In genomic region chr9:114538241-114538640, GRCh38 we compare ENCODE assay signal across 8 cellular contexts. TPM values are rescaled to one million over a fixed set of nuclear protein-coding genes. Genes with fewer than 3 reads are reported as not detected.
DNase-seq lines count a peak whose midpoint lies in the region; ATAC-seq lines count a peak whose summit lies in the region.

No MANE protein-coding gene starts in this region.

- no peak overlapping the region for H2AK5ac ChIP-seq in mesendoderm (ENCODE audit: low read length)

- H3K4me3 ChIP-seq in mesendoderm (ENCODE audit: low read length), result no peak overlapping the region

- no peak overlapping the region for H3K18ac ChIP-seq in mesendoderm (ENCODE audit: low read length)

- H4K8ac ChIP-seq in mesendoderm (ENCODE audit: low read depth, low read length), result no peak overlapping the region

- peak; percentile 50 for DNase-seq in HT-29 (ENCODE audit: low spot score)
- peak; percentile 65 for DNase-seq in activated CD4-positive, alpha-beta T cell treated with anti-CD3 and anti-CD28 coated beads, Interleukin-2, amount 10 ng/mL, durations not matched to agents 24 days and 14 days
- DNase-seq in mesendoderm, result peak; percentile 84
- DNase-seq in NCI-H128 (lab: John Stamatoyannopoulos, UW; ENCODE audit: unreplicated experiment), result no peak
- no peak for DNase-seq in cortex of kidney (lab: John Stamatoyannopoulos, UW)
- no peak for DNase-seq in AML-193 (lab: John Stamatoyannopoulos, UW)

- no peaks in the 10 kb centered on the region for H3K9me3 Mint-ChIP-seq in activated CD4-positive, alpha-beta T cell treated with anti-CD3 and anti-CD28 coated beads, Interleukin-2, amount 10 ng/mL, durations not matched to agents 24 days and 14 days

- H3K36me3 ChIP-seq in mesendoderm (ENCODE audit: control insufficient read depth, insufficient read depth, low read length), result no peaks in the 10 kb centered on the region

- H3K4me3 Mint-ChIP-seq in activated CD4-positive, alpha-beta T cell treated with anti-CD3 and anti-CD28 coated beads, Interleukin-2, amount 10 ng/mL, durations not matched to agents 24 days and 14 days, result no peak overlapping the region

- no peak overlapping the region for H2BK15ac ChIP-seq in mesendoderm (replicated peaks; ENCODE audit: low read depth)

- WGBS in mesendoderm (ENCODE audit: extremely low coverage, insufficient coverage, low lambda C conversion rate), result no CpG with 5 or more reads among the region's 5 CpGs

- H3K27me3 ChIP-seq in mesendoderm (ENCODE audit: insufficient read depth, low read length, poor library complexity), result no peaks in the 10 kb centered on the region

- intact Hi-C loops in activated CD4-positive, alpha-beta T cell treated with anti-CD3 and anti-CD28 coated beads, Interleukin-2, amount 10 ng/mL, durations not matched to agents 24 days and 14 days (cut with micrococcal nuclease), result no loop called here

- no peaks in the 10 kb centered on the region for H3K4me1 ChIP-seq in mesendoderm (ENCODE audit: control insufficient read depth, low read depth, low read length)

- H3K4ac ChIP-seq in mesendoderm (ENCODE audit: low read depth, low read length), result no peak overlapping the region

- peaks cover 23% of the 10 kb centered on the region for H3K27me3 Mint-ChIP-seq in activated CD4-positive, alpha-beta T cell treated with anti-CD3 and anti-CD28 coated beads, Interleukin-2, amount 10 ng/mL, durations not matched to agents 24 days and 14 days

- no peak overlapping the region for H3K4me2 ChIP-seq in mesendoderm (ENCODE audit: low read length)

- H3K56ac ChIP-seq in mesendoderm (ENCODE audit: low read length), result no peak overlapping the region

- H3K36me3 Mint-ChIP-seq in activated CD4-positive, alpha-beta T cell treated with anti-CD3 and anti-CD28 coated beads, Interleukin-2, amount 10 ng/mL, durations not matched to agents 24 days and 14 days (ENCODE audit: low read depth), result no peaks in the 10 kb centered on the region

- peak; percentile 82 for ATAC-seq in GM18498 (IDR thresholded peaks at IDR 0.05; ENCODE audit: unreplicated experiment)
- no peak for ATAC-seq in GM21528 (IDR thresholded peaks at IDR 0.05; ENCODE audit: low FRiP score, unreplicated experiment)

- H3K27ac ChIP-seq in mesendoderm (ENCODE audit: low read depth, low read length), result no peak overlapping the region

- H2BK120ac ChIP-seq in mesendoderm (ENCODE audit: low read depth, low read length), result no peak overlapping the region

- H3K4me1 Mint-ChIP-seq in activated CD4-positive, alpha-beta T cell treated with anti-CD3 and anti-CD28 coated beads, Interleukin-2, amount 10 ng/mL, durations not matched to agents 24 days and 14 days, result no peaks in the 10 kb centered on the region

- no peak overlapping the region for H3K27ac Mint-ChIP-seq in activated CD4-positive, alpha-beta T cell treated with anti-CD3 and anti-CD28 coated beads, Interleukin-2, amount 10 ng/mL, durations not matched to agents 24 days and 14 days

- no peaks in the 10 kb centered on the region for H3K79me2 ChIP-seq in mesendoderm (ENCODE audit: control insufficient read depth, insufficient read depth, low read length)

- H2BK5ac ChIP-seq in mesendoderm (ENCODE audit: low read length), result no peak overlapping the region

- no peaks in the 10 kb centered on the region for H3K79me1 ChIP-seq in mesendoderm (ENCODE audit: low read length)

- no peak overlapping the region for H3K9ac ChIP-seq in mesendoderm (ENCODE audit: low read length)

- H3K23ac ChIP-seq in mesendoderm (ENCODE audit: low read length), result no peak overlapping the region

- no peak overlapping the region for H4K5ac ChIP-seq in mesendoderm (ENCODE audit: low read length)

RNA-seq across cellular contexts. Expression of gene WHRN, which starts 33.0 kb away (rescaled TPM):
- total RNA-seq in HT-29 (2014; rRNA removed; shearing (Covaris generic)), result 0.61 and 0.78 TPM in 2 replicates
- 2.0 and 2.1 TPM in 2 replicates for total RNA-seq in activated CD4-positive, alpha-beta T cell treated with anti-CD3 and anti-CD28 coated beads, Interleukin-2, amount 10 ng/mL, durations not matched to agents 24 days and 14 days
- 2.5 TPM for polyA plus RNA-seq in mesendoderm (2013, experiment 1 of 2)
- polyA plus RNA-seq in mesendoderm (2013, experiment 2 of 2), result 3.0 TPM

RNA-seq across cellular contexts. Expression of gene ATP6V1G1, which starts 49.3 kb away (rescaled TPM):
- total RNA-seq in HT-29 (2014; rRNA removed; shearing (Covaris generic)), result 61.1 and 71.3 TPM in 2 replicates
- 46.7 and 47.1 TPM in 2 replicates for total RNA-seq in activated CD4-positive, alpha-beta T cell treated with anti-CD3 and anti-CD28 coated beads, Interleukin-2, amount 10 ng/mL, durations not matched to agents 24 days and 14 days
- 274 TPM for polyA plus RNA-seq in mesendoderm (2013, experiment 1 of 2)
- 301 TPM for polyA plus RNA-seq in mesendoderm (2013, experiment 2 of 2)

Comparison
In these comparisons a context has a peak if more than half of its experiments do, and no peak if none do; other contexts are left out.
1. DNase-seq: peak in HT-29 (single experiment), activated CD4-positive, alpha-beta T cell treated with anti-CD3 and anti-CD28 coated beads, Interleukin-2, amount 10 ng/mL, durations not matched to agents 24 days and 14 days (single experiment) and mesendoderm (single experiment); none in NCI-H128 (single experiment), cortex of kidney (single experiment) and AML-193 (0 of 2).